ENCODE assay signal across 1 cellular context in genomic region chr11:64624869-64625481, GRCh38.
TF ChIP-seq lines count a peak whose summit lies in the region.

No MANE protein-coding gene starts in this region.

TF ChIP-seq in HepG2, 621 proteins besides CTCF, POLR2A, EP300 and RAD21 (continued from another document):
- TF ChIP-seq ZNF652 (CRISPR knock-in tag; IDR thresholded peaks at IDR 0.05; ENCODE audit: borderline replicate concordance, low read depth) = 0 out of 2 replicates have a peak, but pooled peaks have one; percentile 33
TF ChIP-seq in HepG2: peak in this region for 1.
